ENCODE assay signal across 11 cellular contexts in genomic region chr17:65058151-65058550, GRCh38. TPM values are rescaled to one million over a fixed set of nuclear protein-coding genes. Genes with fewer than 3 reads are reported as not detected.
DNase-seq lines count a peak whose midpoint lies in the region; ATAC-seq and TF ChIP-seq lines count a peak whose summit lies in the region.
"Had no signal": no experiment of that assay in that cellular context is flagged by ENCODE, and none has a peak within 500 bp of the region (broad histone marks: within the 10 kb centered on the region; RNA-seq: fewer than 3 reads in every experiment).

No MANE protein-coding gene starts in this region.

- peaks cover 4% of the 10 kb centered on the region for H3K36me3 Mint-ChIP-seq in chondrocyte (ENCODE audit: low read depth)
- H3K36me3 Mint-ChIP-seq in naive thymus-derived CD8-positive, alpha-beta T cell, result peaks cover 0 to 10% (median 3%) of the 10 kb centered on the region in 3 donors

- H3K27me3 Mint-ChIP-seq in chondrocyte (ENCODE audit: low read depth), result no peaks in the 10 kb centered on the region
- H3K27me3 Mint-ChIP-seq in naive thymus-derived CD8-positive, alpha-beta T cell, result no peaks in the 10 kb centered on the region

- H3K9me3 Mint-ChIP-seq in chondrocyte (ENCODE audit: low read depth), result no peaks in the 10 kb centered on the region
- no peaks in the 10 kb centered on the region for H3K9me3 Mint-ChIP-seq in naive thymus-derived CD8-positive, alpha-beta T cell

- peaks cover 0 to 4% (median 3%) of the 10 kb centered on the region in 9 donors for H3K36me3 ChIP-seq in heart left ventricle
- no peaks in the 10 kb centered on the region for H3K36me3 ChIP-seq in urinary bladder (ENCODE audit: insufficient read depth)

- peak overlapping the region; percentile 2 for H3K27ac Mint-ChIP-seq in chondrocyte (ENCODE audit: unreplicated experiment)
- peak overlapping the region; percentile 24 to 100 (median 93) for H3K27ac Mint-ChIP-seq in naive thymus-derived CD8-positive, alpha-beta T cell

- intact Hi-C loops in heart left ventricle (cut with DNase I) (loop anchor here in 8 of 10 donors (5.0 to 10.0 kb wide), 5 partner anchors 39 to 83 kb away; no protein-coding TSS in a partner anchor), left ventricle myocardium superior (cut with micrococcal nuclease) (loop anchor here (10.0 kb wide), 1 partner anchor 83 kb away; no protein-coding TSS in a partner anchor)

- 58 to 72% (median 64%) methylated on average over 7 of the region's 7 CpGs for WGBS in heart left ventricle, 4 donors
- WGBS in urinary bladder, result 66% methylated on average over 7 of the region's 7 CpGs

- H3K4me1 Mint-ChIP-seq in chondrocyte (ENCODE audit: low read depth), result peaks cover 37% of the 10 kb centered on the region
- H3K4me1 Mint-ChIP-seq in naive thymus-derived CD8-positive, alpha-beta T cell, result peaks cover 12 to 32% (median 28%) of the 10 kb centered on the region in 4 donors

- DNase-seq in heart left ventricle, result no peak
- DNase-seq in left ventricle myocardium superior, result no peak
- DNase-seq in chondrocyte (ENCODE audit: low spot score), result no peak
- DNase-seq in naive thymus-derived CD8-positive, alpha-beta T cell, result no peak
- DNase-seq in RPMI8226, result no peak
- no peak for DNase-seq in NCI-H1092 treated with DMSO at 0.1 percent for 48 hours (lab: John Stamatoyannopoulos, UW)
- DNase-seq: activated effector memory CD4-positive, alpha-beta T cell treated with Interleukin-2 at 50 U/mL for 16 hours; AML-193; NCI-H2171 had no signal

- TF ChIP-seq POLR2A in heart left ventricle (IDR thresholded peaks at IDR 0.05), result no peak

- no peaks in the 10 kb centered on the region for H3K27me3 ChIP-seq in heart left ventricle

- peaks cover 4 to 61% (median 41%) of the 10 kb centered on the region in 12 donors for H3K4me1 ChIP-seq in heart left ventricle
- no peaks in the 10 kb centered on the region for H3K4me1 ChIP-seq in urinary bladder (ENCODE audit: insufficient read depth)

- POLR2A ChIA-PET in naive thymus-derived CD8-positive, alpha-beta T cell (lab: Charles Lee), result interaction anchor here (0.6 to 3.0 kb wide), 3 partner anchors 30 to 83 kb away, joined by 4 to 45 read pairs (median 7); no protein-coding TSS in a partner anchor

- H3K9me3 ChIP-seq in heart left ventricle, result no peaks in the 10 kb centered on the region

- no peak overlapping the region for H3K4me3 Mint-ChIP-seq in chondrocyte (ENCODE audit: unreplicated experiment)
- H3K4me3 Mint-ChIP-seq in naive thymus-derived CD8-positive, alpha-beta T cell, result peak overlapping the region; percentile 30 to 98 (median 94)

- H3K4me3 ChIP-seq in heart left ventricle, result no peak overlapping the region
- H3K4me3 ChIP-seq in urinary bladder (ENCODE audit: low read depth, low read length), result no peak overlapping the region

- TF ChIP-seq CTCF in heart left ventricle (IDR thresholded peaks at IDR 0.05) (no peak), chondrocyte (IDR thresholded peaks at IDR 0.05) (no peak)

- ATAC-seq in heart left ventricle (no peak), left ventricle myocardium superior (no peak), HG02798 (IDR thresholded peaks at IDR 0.05; ENCODE audit: poor library complexity, unreplicated experiment) (no peak)
- ATAC-seq in naive thymus-derived CD8-positive, alpha-beta T cell, result no peak

- H3K27ac ChIP-seq in heart left ventricle (peak overlapping the region; percentile 27 to 100 (median 98)), urinary bladder (ENCODE audit: low read depth) (peak overlapping the region; percentile 96)

RNA-seq across cellular contexts. Expression of gene GNA13, which starts 1.6 kb away (rescaled TPM):
- total RNA-seq in heart left ventricle (10 to 100 TPM; 19.0 to 39.2 (median 24.4) TPM), left ventricle myocardium superior (23.7 TPM), chondrocyte (44.5 to 63.9 TPM (median 61.9 TPM) in 3 replicates), urinary bladder (106 TPM)
- polyA plus RNA-seq in heart left ventricle (10 to 100 TPM in 1 of 2 donors, 1 to 10 TPM in 1; 7.3 to 21.6 TPM), urinary bladder (27.8 TPM)
- total RNA-seq in naive thymus-derived CD8-positive, alpha-beta T cell, result 10 to 100 TPM; 91.4 to 94.6 TPM
- polyA plus RNA-seq in naive thymus-derived CD8-positive, alpha-beta T cell, result 10 to 100 TPM; 23.7 to 32.9 (median 27.6) TPM
